25 cellular contexts compared by ENCODE assay signal in the genomic region with DNA sequence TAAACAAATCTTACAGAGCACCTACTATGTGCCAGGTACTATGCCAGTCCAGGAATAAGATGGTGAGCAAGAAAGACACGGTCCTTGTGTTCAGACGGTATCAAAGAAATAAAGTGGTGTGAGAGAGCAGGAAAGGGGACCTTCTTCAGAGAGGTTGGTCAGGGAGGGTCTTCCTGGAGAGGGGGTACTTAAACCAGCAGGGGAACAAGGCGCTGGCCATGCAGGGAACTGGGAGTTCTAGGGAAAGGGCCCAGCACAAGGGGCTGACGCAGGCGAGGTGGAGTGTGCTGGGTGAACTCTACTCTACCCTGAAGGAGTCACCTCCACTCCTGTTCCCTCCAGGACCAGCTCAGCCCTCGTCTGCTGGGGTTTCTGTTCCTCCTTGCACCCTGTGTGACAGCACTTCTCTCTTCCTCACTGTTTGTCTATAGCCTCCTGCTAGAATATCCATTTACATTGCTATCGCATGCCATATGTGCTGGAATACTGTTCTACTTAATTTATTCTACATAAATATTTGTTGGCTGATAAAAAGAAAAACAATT.
DNase-seq lines count a peak whose midpoint lies in the region; ATAC-seq, FAIRE-seq and TF ChIP-seq lines count a peak whose summit lies in the region.
"Had no signal": no experiment of that assay in that cellular context is flagged by ENCODE, and none has a peak within 500 bp of the region (broad histone marks: within the 10 kb centered on the region; RNA-seq: fewer than 3 reads in every experiment).

No MANE protein-coding gene starts in this region.

- H3K4me3 Mint-ChIP-seq in type B pancreatic cell = no peak overlapping the region
- H3K4me3 Mint-ChIP-seq: GM23338, IgD-negative memory B cell had no signal

- no peak for FAIRE-seq in HepG2 (lab: Jason Lieb, UNC)
- FAIRE-seq: astrocyte, TTC549 had no signal

- H3K36me3 ChIP-seq in right lobe of liver (no peaks in the 10 kb centered on the region), HepG2 (replicated peaks in 1 of 2; ENCODE audit: control insufficient read depth in 1 of 2, insufficient read depth in 2 of 2, low read length in 2 of 2) (no peaks in the 10 kb centered on the region), SJSA1 (no peaks in the 10 kb centered on the region), left lung (no peaks in the 10 kb centered on the region)
- H3K36me3 ChIP-seq: esophagus squamous epithelium, prostate gland, uterus had no signal

- 56% methylated on average over 5 of the region's 7 CpGs for WGBS in right lobe of liver (ENCODE audit: insufficient coverage, low coverage, low lambda C conversion rate, missing lambda C conversion rate)
- WGBS in HepG2 (ENCODE audit: low lambda C conversion rate) = 65% methylated on average over 6 of the region's 7 CpGs

- H3K9me3 Mint-ChIP-seq in type B pancreatic cell = no peaks in the 10 kb centered on the region
- H3K9me3 Mint-ChIP-seq: GM23338 had no signal

- no peak for TF ChIP-seq CTCF in right lobe of liver (IDR thresholded peaks at IDR 0.05)
- TF ChIP-seq CTCF in HepG2 (CRISPR knock-in tag; IDR thresholded peaks at IDR 0.05) = no peak
- TF ChIP-seq CTCF in left lung (IDR thresholded peaks at IDR 0.05) = no peak
- no peak for TF ChIP-seq CTCF in type B pancreatic cell (conservative IDR thresholded peaks at IDR 0.05)
- no peak for TF ChIP-seq CTCF in RWPE1 (conservative IDR thresholded peaks at IDR 0.05; ENCODE audit: low read depth)

- CTCF ChIA-PET in HepG2 (lab: Yijun Ruan, JAX; ENCODE audit: low intra/inter-chr PET ratio, low total read pairs) (no interaction called here), RWPE1 (lab: Yijun Ruan, JAX) (no interaction called here)

- BruUV-seq in HepG2 (replicated peaks; lab: Mats Ljungman, UMichigan) = no TSS peak

- TF ChIP-seq POLR2A in right lobe of liver (IDR thresholded peaks at IDR 0.05) = no peak
- no peak for TF ChIP-seq POLR2A in HepG2 (IDR thresholded peaks at IDR 0.05; ENCODE audit: insufficient read depth in 1 of 2, low read depth in 2 of 2, low read length in 2 of 2)

- TF ChIP-seq RAD21 in HepG2 (CRISPR knock-in tag; IDR thresholded peaks at IDR 0.05) = no peak

- peaks cover 11% of the 10 kb centered on the region for H3K27me3 Mint-ChIP-seq in type B pancreatic cell

- peaks cover 42% of the 10 kb centered on the region for H3K4me1 Mint-ChIP-seq in type B pancreatic cell (ENCODE audit: unreplicated experiment)

- H3K36me3 Mint-ChIP-seq in type B pancreatic cell = no peaks in the 10 kb centered on the region

- H3K27me3 ChIP-seq in right lobe of liver = no peaks in the 10 kb centered on the region
- H3K27me3 ChIP-seq in HepG2 (ENCODE audit: control insufficient read depth in 1 of 2, insufficient read depth in 2 of 2, low read length in 2 of 2) = no peaks in the 10 kb centered on the region
- no peaks in the 10 kb centered on the region for H3K27me3 ChIP-seq in SJSA1 (replicated peaks)
- H3K27me3 ChIP-seq in left lung = no peaks in the 10 kb centered on the region
- H3K27me3 ChIP-seq: esophagus squamous epithelium, uterus had no signal

- in situ Hi-C loops in HepG2 (cut with HindIII; ENCODE audit: extremely low pct_ligation_motif_present, low pct_unique_long_range_greater_than_20kb) = loop anchor here (25.0 kb wide), 1 partner anchor 536 kb away; no protein-coding TSS in a partner anchor

- H2AFZ ChIP-seq in HepG2 (ENCODE audit: low read length) = no peak overlapping the region
- H2AFZ ChIP-seq: GM23338 had no signal

- no peak overlapping the region for H3K27ac Mint-ChIP-seq in type B pancreatic cell
- H3K27ac Mint-ChIP-seq: GM23338 had no signal

- no peak overlapping the region for H3K9ac ChIP-seq in HepG2 (ENCODE audit: insufficient read depth, low read depth, low read length)

- no peak for TF ChIP-seq EP300 in HepG2 (IDR thresholded peaks at IDR 0.05; ENCODE audit: low read depth in 2 of 2, low read length in 2 of 2)
- TF ChIP-seq EP300 in HepG2 (CRISPR knock-in tag; IDR thresholded peaks at IDR 0.05; ENCODE audit: borderline replicate concordance) = no peak

- no peaks in the 10 kb centered on the region for H3K79me2 ChIP-seq in HepG2 (ENCODE audit: insufficient read depth, low read length)

- POLR2A ChIA-PET in HepG2 (lab: Yijun Ruan, JAX) (no interaction called here), RWPE1 (lab: Yijun Ruan, JAX; ENCODE audit: low non-redundant PET) (no interaction called here)

- no peaks in the 10 kb centered on the region for H4K20me1 ChIP-seq in HepG2 (ENCODE audit: insufficient read depth, low read length)

- DNase-seq in right lobe of liver (peak in 1 of 3 donors; percentile 16), HepG2 (ENCODE audit: low spot score) (no peak), SJSA1 (ENCODE audit: low read depth in 1 of 2, low spot score in 2 of 2) (no peak), left lung (no peak), NCI-H510A treated with DMSO at 0.1 percent for 48 hours (lab: John Stamatoyannopoulos, UW) (no peak), NCI-H524 (lab: John Stamatoyannopoulos, UW) (no peak), type B pancreatic cell (ENCODE audit: extremely low spot score, unreplicated experiment) (no peak), RWPE1 (ENCODE audit: low spot score) (no peak)
- DNase-seq: activated CD4-positive, alpha-beta T cell treated with anti-CD3 and anti-CD28 coated beads for 1 hour; cerebellar nuclear complex; effector memory CD4-positive, alpha-beta T cell; esophagus squamous epithelium; GF-D8; NCI-H187 treated with DMSO at 0.1 percent for 48 hours; NK-92 treated with Interleukin-12 subunit alpha and Interleukin-12 subunit beta, amount 100 ng/mL, for 24 hours; RPMI8226; stimulated activated CD4-positive, alpha-beta T cell treated with anti-CD3 and anti-CD28 coated beads, Interleukin-4, amount 100 ng/mL, for 4 hours; uterus had no signal

- H3K4me3 ChIP-seq in right lobe of liver (no peak overlapping the region), HepG2 (replicated peaks in 1 of 3; ENCODE audit: insufficient read depth in 1 of 3, low read depth in 2 of 3, low read length in 3 of 3) (no peak overlapping the region), SJSA1 (no peak overlapping the region), left lung (no peak overlapping the region)
- H3K4me3 ChIP-seq: esophagus squamous epithelium, GM23338, prostate gland, smooth muscle cell, uterus had no signal

- intact Hi-C loops in right lobe of liver (cut with DNase I) = no loop called here
- intact Hi-C loops in HepG2 (cut with micrococcal nuclease; ENCODE audit: unreplicated experiment) = no loop called here
- intact Hi-C loops in left lung (cut with DNase I) = no loop called here

- H3K4me2 ChIP-seq in HepG2 (ENCODE audit: low read depth, low read length) = no peak overlapping the region
- H3K4me2 ChIP-seq: GM23338, smooth muscle cell had no signal

- peak; percentile 38 to 65 (median 58) for ATAC-seq in right lobe of liver
- no peak for ATAC-seq in HepG2
- ATAC-seq in left lung = peak; percentile 26
- ATAC-seq: GM23338 had no signal

- peak overlapping the region in 1 of 3 donors; percentile 7 for H3K27ac ChIP-seq in right lobe of liver
- H3K27ac ChIP-seq in HepG2 (ENCODE audit: extremely low read length, insufficient read depth, low read length) = no peak overlapping the region
- peak overlapping the region; percentile 76 for H3K27ac ChIP-seq in SJSA1
- H3K27ac ChIP-seq in left lung = no peak overlapping the region
- no peak overlapping the region for H3K27ac ChIP-seq in RWPE1
- H3K27ac ChIP-seq: C4-2B, esophagus squamous epithelium, prostate gland, uterus had no signal

- H3K9me3 ChIP-seq in right lobe of liver = no peaks in the 10 kb centered on the region
- no peaks in the 10 kb centered on the region for H3K9me3 ChIP-seq in HepG2 (ENCODE audit: low read length)
- no peaks in the 10 kb centered on the region for H3K9me3 ChIP-seq in SJSA1 (replicated peaks)
- H3K9me3 ChIP-seq in left lung = no peaks in the 10 kb centered on the region
- H3K9me3 ChIP-seq: esophagus squamous epithelium, prostate gland, uterus had no signal

- H3K4me1 ChIP-seq in right lobe of liver (peaks cover 0 to 10% (median 7%) of the 10 kb centered on the region in 4 donors), HepG2 (ENCODE audit: insufficient read depth, low read length) (peaks cover 8% of the 10 kb centered on the region), SJSA1 (replicated peaks) (peaks cover 43% of the 10 kb centered on the region), left lung (no peaks in the 10 kb centered on the region)
- H3K4me1 ChIP-seq: esophagus squamous epithelium, prostate gland, uterus had no signal

TF ChIP-seq in HepG2, 621 proteins besides CTCF, POLR2A, EP300 and RAD21 (continues in another document):
- TF ChIP-seq, protein P1, sequence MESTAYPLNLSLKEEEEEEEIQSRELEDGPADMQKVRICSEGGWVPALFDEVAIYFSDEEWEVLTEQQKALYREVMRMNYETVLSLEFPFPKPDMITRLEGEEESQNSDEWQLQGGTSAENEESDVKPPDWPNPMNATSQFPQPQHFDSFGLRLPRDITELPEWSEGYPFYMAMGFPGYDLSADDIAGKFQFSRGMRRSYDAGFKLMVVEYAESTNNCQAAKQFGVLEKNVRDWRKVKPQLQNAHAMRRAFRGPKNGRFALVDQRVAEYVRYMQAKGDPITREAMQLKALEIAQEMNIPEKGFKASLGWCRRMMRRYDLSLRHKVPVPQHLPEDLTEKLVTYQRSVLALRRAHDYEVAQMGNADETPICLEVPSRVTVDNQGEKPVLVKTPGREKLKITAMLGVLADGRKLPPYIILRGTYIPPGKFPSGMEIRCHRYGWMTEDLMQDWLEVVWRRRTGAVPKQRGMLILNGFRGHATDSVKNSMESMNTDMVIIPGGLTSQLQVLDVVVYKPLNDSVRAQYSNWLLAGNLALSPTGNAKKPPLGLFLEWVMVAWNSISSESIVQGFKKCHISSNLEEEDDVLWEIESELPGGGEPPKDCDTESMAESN (CRISPR knock-in tag; conservative IDR thresholded peaks at IDR 0.05) = no peak
- TF ChIP-seq, protein P2, sequence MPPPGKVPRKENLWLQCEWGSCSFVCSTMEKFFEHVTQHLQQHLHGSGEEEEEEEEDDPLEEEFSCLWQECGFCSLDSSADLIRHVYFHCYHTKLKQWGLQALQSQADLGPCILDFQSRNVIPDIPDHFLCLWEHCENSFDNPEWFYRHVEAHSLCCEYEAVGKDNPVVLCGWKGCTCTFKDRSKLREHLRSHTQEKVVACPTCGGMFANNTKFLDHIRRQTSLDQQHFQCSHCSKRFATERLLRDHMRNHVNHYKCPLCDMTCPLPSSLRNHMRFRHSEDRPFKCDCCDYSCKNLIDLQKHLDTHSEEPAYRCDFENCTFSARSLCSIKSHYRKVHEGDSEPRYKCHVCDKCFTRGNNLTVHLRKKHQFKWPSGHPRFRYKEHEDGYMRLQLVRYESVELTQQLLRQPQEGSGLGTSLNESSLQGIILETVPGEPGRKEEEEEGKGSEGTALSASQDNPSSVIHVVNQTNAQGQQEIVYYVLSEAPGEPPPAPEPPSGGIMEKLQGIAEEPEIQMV (CRISPR knock-in tag; IDR thresholded peaks at IDR 0.05; ENCODE audit: low read depth) = no peak
- no peak for TF ChIP-seq ZNF136 (CRISPR knock-in tag; IDR thresholded peaks at IDR 0.05; ENCODE audit: low read depth)
- no peak for TF ChIP-seq EZH2 (conservative IDR thresholded peaks at IDR 0.05; ENCODE audit: low read depth, low read length)
